ENCODE assay signal across 16 cellular contexts in the genomic region with DNA sequence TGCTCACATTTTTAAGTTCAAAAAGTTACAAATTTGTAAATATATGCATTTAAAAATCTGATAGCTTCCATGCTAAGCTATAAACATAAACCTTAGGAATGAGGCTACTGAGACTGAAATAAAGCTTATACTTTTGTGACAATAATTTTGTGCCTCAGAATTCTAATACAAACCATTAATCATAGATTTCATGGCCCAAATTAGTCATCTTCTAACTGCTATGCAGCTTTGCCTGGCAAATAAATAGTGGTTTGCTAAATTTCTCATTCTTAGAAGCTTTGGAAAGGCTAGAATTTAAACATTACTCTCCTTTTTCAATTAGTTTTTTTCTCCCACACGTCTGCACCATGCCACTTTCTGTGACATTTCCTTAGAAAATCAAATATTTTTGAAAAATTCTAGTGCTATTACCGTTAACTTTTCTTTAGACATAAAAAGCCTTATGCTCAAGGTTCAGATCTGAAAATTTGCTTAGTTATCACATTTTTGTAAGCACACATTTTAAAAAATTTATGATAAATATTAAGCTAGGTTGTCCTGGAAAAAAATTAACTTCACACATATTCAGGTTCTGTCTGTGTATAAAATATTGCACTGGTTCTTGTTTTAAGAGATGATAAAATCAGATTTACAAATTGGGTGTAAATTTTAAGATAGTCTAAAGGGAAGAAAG. TPM values are rescaled to one million over a fixed set of nuclear protein-coding genes. Genes with fewer than 3 reads are reported as not detected.
A peak's percentile ranks its signal among the peaks of the same experiment; 100 is the strongest.
DNase-seq lines count a peak whose midpoint lies in the region; FAIRE-seq and TF ChIP-seq lines count a peak whose summit lies in the region.
"Had no signal": no experiment of that assay in that cellular context is flagged by ENCODE, and none has a peak within 500 bp of the region (broad histone marks: within the 10 kb centered on the region; RNA-seq: fewer than 3 reads in every experiment).

No MANE protein-coding gene starts in this region.

- CTCF ChIA-PET in Calu3 (lab: Charles Lee): no interaction called here

- no peaks in the 10 kb centered on the region for H3K27me3 ChIP-seq in WERI-Rb-1 (ENCODE audit: insufficient read depth, low read depth, severe bottlenecking)
- H3K27me3 ChIP-seq: stomach, uterus had no signal

- no peaks in the 10 kb centered on the region for H3K36me3 ChIP-seq in WERI-Rb-1
- H3K36me3 ChIP-seq: stomach, uterus had no signal

- H3K27me3 Mint-ChIP-seq in Calu3 (ENCODE audit: unreplicated experiment): no peaks in the 10 kb centered on the region
- H3K27me3 Mint-ChIP-seq: activated CD4-positive, alpha-beta T cell treated with anti-CD3 and anti-CD28 coated beads, Interleukin-2, amount 10 ng/mL, durations not matched to agents 24 days and 14 days; activated naive CD8-positive, alpha-beta T cell; central memory CD8-positive, alpha-beta T cell had no signal

- no peak overlapping the region for H3K27ac Mint-ChIP-seq in Calu3 (ENCODE audit: unreplicated experiment)
- H3K27ac Mint-ChIP-seq: activated CD4-positive, alpha-beta T cell treated with anti-CD3 and anti-CD28 coated beads, Interleukin-2, amount 10 ng/mL, durations not matched to agents 24 days and 14 days; activated naive CD8-positive, alpha-beta T cell had no signal

- no peak overlapping the region for H3K27ac ChIP-seq in WERI-Rb-1
- H3K27ac ChIP-seq: parathyroid adenoma, stomach, uterus had no signal

- TF ChIP-seq POLR2A in H54 (IDR thresholded peaks at IDR 0.05; ENCODE audit: low read depth, low read length): no peak

- no peak overlapping the region for H3K4me3 ChIP-seq in WERI-Rb-1 (ENCODE audit: low read depth, low read length)
- H3K4me3 ChIP-seq: stomach, uterus had no signal

- no peak for TF ChIP-seq CTCF in WERI-Rb-1 (IDR thresholded peaks at IDR 0.05; ENCODE audit: low read depth, low read length)
- no peak for TF ChIP-seq CTCF in Calu3 (IDR thresholded peaks at IDR 0.05; ENCODE audit: unreplicated experiment)

- no peaks in the 10 kb centered on the region for H3K9me3 ChIP-seq in WERI-Rb-1 (ENCODE audit: severe bottlenecking)
- H3K9me3 ChIP-seq: stomach, uterus had no signal

- peak; percentile 43 for FAIRE-seq in H54 (lab: Jason Lieb, UNC)

- H3K9me3 Mint-ChIP-seq in Calu3 (ENCODE audit: low read depth, unreplicated experiment): no peaks in the 10 kb centered on the region
- H3K9me3 Mint-ChIP-seq: central memory CD8-positive, alpha-beta T cell had no signal

- intact Hi-C loops in Calu3 (cut with micrococcal nuclease; ENCODE audit: unreplicated experiment): no loop called here

- H3K4me3 Mint-ChIP-seq in Calu3 (ENCODE audit: low read depth, unreplicated experiment): no peak overlapping the region
- H3K4me3 Mint-ChIP-seq: activated CD4-positive, alpha-beta T cell treated with anti-CD3 and anti-CD28 coated beads, Interleukin-2, amount 10 ng/mL, durations not matched to agents 24 days and 14 days; activated naive CD8-positive, alpha-beta T cell; central memory CD8-positive, alpha-beta T cell had no signal

- peak; percentile 11 for DNase-seq in A172 (ENCODE audit: low spot score)
- DNase-seq in H54 (ENCODE audit: insufficient read length, low spot score): no peak
- peak; percentile 14 for DNase-seq in astrocyte of the hippocampus (ENCODE audit: low read depth, low spot score)
- peak; percentile 6 for DNase-seq in glomerular visceral epithelial cell (ENCODE audit: extremely low spot score)
- no peak for DNase-seq in WERI-Rb-1
- DNase-seq in NCI-H2196 treated with DMSO at 0.1 percent for 48 hours (lab: John Stamatoyannopoulos, UW; ENCODE audit: unreplicated experiment): no peak
- no peak for DNase-seq in mesenteric fat pad (ENCODE audit: low spot score)
- DNase-seq in Calu3: no peak
- DNase-seq: activated CD4-positive, alpha-beta T cell treated with anti-CD3 and anti-CD28 coated beads, Interleukin-2, amount 10 ng/mL, durations not matched to agents 24 days and 14 days; NCI-H1092 treated with DMSO at 0.1 percent for 48 hours; stomach; T1000; uterus had no signal

- peaks cover 5% of the 10 kb centered on the region for H3K36me3 Mint-ChIP-seq in Calu3 (ENCODE audit: insufficient read depth, unreplicated experiment)

- H3K4me1 Mint-ChIP-seq in Calu3 (ENCODE audit: low read depth, unreplicated experiment): no peaks in the 10 kb centered on the region

- BruUV-seq in Calu3 (replicated peaks; lab: Mats Ljungman, UMichigan): no TSS peak

RNA-seq across cellular contexts. Expression of gene FNDC3A, which starts 46.9 kb away (rescaled TPM):
- total RNA-seq in A172 (2014; rRNA removed; shearing (Covaris generic)): 28.5 and 31.5 TPM in 2 replicates
- total RNA-seq in mesenteric fat pad: 40.7 TPM
- 36.2 and 43.2 TPM in 2 replicates for total RNA-seq in Calu3 (2022)

Comparison
In these comparisons a context has a peak if more than half of its experiments do, and no peak if none do; other contexts are left out.
1. DNase-seq: peak in A172 (single experiment), astrocyte of the hippocampus (single experiment) and glomerular visceral epithelial cell (single experiment); none in H54 (single experiment), WERI-Rb-1 (single experiment), NCI-H2196 treated with DMSO at 0.1 percent for 48 hours (single experiment), mesenteric fat pad (single experiment) and Calu3 (single experiment).